In genomic region chr17:41835214-41835799, GRCh38 we compare ENCODE assay signal across 8 cellular contexts. TPM values are rescaled to one million over a fixed set of nuclear protein-coding genes. Genes with fewer than 3 reads are reported as not detected.
DNase-seq lines count a peak whose midpoint lies in the region; ATAC-seq and TF ChIP-seq lines count a peak whose summit lies in the region.

No MANE protein-coding gene starts in this region.

- no peaks in the 10 kb centered on the region for H3K9me3 Mint-ChIP-seq in neural progenitor cell

- peaks cover 7% of the 10 kb centered on the region for H3K4me1 ChIP-seq in neural progenitor cell

- H3K4me3 ChIP-seq in AG10803 (ENCODE audit: low read length) = peak overlapping the region; percentile 78
- peak overlapping the region; percentile 82 for H3K4me3 ChIP-seq in epithelial cell of proximal tubule (ENCODE audit: low read depth, low read length)
- H3K4me3 ChIP-seq in neural progenitor cell = peak overlapping the region; percentile 98

- peaks cover 18% of the 10 kb centered on the region for H3K79me2 ChIP-seq in neural progenitor cell (ENCODE audit: low read depth)

- peak overlapping the region; percentile 98 for H2AFZ ChIP-seq in neural progenitor cell (replicated peaks)

- H3F3A ChIP-seq in neural progenitor cell (ENCODE audit: low read depth) = no peaks in the 10 kb centered on the region

- H3K27ac ChIP-seq in neural progenitor cell = no peak overlapping the region

- H3K27ac Mint-ChIP-seq in neural progenitor cell = no peak overlapping the region

- H4K20me1 ChIP-seq in neural progenitor cell (ENCODE audit: low read depth) = peaks cover 17% of the 10 kb centered on the region

- peaks cover 14% of the 10 kb centered on the region for H3K27me3 ChIP-seq in neural progenitor cell

- H3K9ac ChIP-seq in neural progenitor cell = peak overlapping the region; percentile 73

- H3K27me3 Mint-ChIP-seq in neural progenitor cell (ENCODE audit: insufficient read depth, low read depth) = peaks cover 3% of the 10 kb centered on the region

- H3K4me1 Mint-ChIP-seq in neural progenitor cell = peaks cover 12% of the 10 kb centered on the region

- no peak for DNase-seq in AG10803 (ENCODE audit: low read depth)
- peak; percentile 49 for DNase-seq in RKO (ENCODE audit: low spot score)
- no peak for DNase-seq in epithelial cell of proximal tubule (ENCODE audit: low read depth)
- peak; percentile 25 for DNase-seq in neural progenitor cell (ENCODE audit: low spot score)
- no peak for DNase-seq in HuH-7.5 (ENCODE audit: low spot score)
- no peak for DNase-seq in activated CD4-positive, alpha-beta T cell treated with anti-CD3 and anti-CD28 coated beads, Interleukin-2, amount 50 U/mL, for 48 hours
- no peak for DNase-seq in dedifferentiated amniotic fluid mesenchymal stem cell (ENCODE audit: extremely low spot score)

- no peaks in the 10 kb centered on the region for H3K36me3 ChIP-seq in neural progenitor cell

- H3K4me3 Mint-ChIP-seq in neural progenitor cell = peak overlapping the region; percentile 93

- H3K4me2 ChIP-seq in neural progenitor cell = peak overlapping the region; percentile 99

- TF ChIP-seq CTCF in AG10803 (conservative IDR thresholded peaks at IDR 0.05; ENCODE audit: low read length) = no peak
- TF ChIP-seq CTCF in epithelial cell of proximal tubule (conservative IDR thresholded peaks at IDR 0.05; ENCODE audit: low read depth, low read length) = no peak
- no peak for TF ChIP-seq CTCF in neural progenitor cell (IDR thresholded peaks at IDR 0.05)

- peak; percentile 15 for ATAC-seq in GM19467 (IDR thresholded peaks at IDR 0.05; ENCODE audit: unreplicated experiment)

- H3K9me3 ChIP-seq in neural progenitor cell (ENCODE audit: low read depth) = no peaks in the 10 kb centered on the region

- H3K36me3 Mint-ChIP-seq in neural progenitor cell = peaks cover 27% of the 10 kb centered on the region

RNA-seq across cellular contexts. Expression of gene NT5C3B, which starts 0.7 kb away (rescaled TPM):
- total RNA-seq in epithelial cell of proximal tubule (67.6 and 70.8 TPM in 2 replicates), neural progenitor cell (ENCODE audit: low replicate concordance) (99.5 and 106 TPM in 2 replicates)

RNA-seq across cellular contexts. Expression of gene KLHL10, which starts 2.3 kb away (rescaled TPM):
- total RNA-seq in epithelial cell of proximal tubule (not detected in 2 replicates), neural progenitor cell (ENCODE audit: low replicate concordance) (0.65 TPM in 1 of 2 replicates, not detected in the other)

RNA-seq across cellular contexts. Expression of gene FKBP10, which starts 22.5 kb away (rescaled TPM):
- total RNA-seq in epithelial cell of proximal tubule = 106 and 143 TPM in 2 replicates
- total RNA-seq in neural progenitor cell (ENCODE audit: low replicate concordance) = 108 and 231 TPM in 2 replicates

RNA-seq across cellular contexts. Expression of gene P3H4, which starts 23.6 kb away (rescaled TPM):
- 47.8 and 55.5 TPM in 2 replicates for total RNA-seq in epithelial cell of proximal tubule
- 18.7 and 48.5 TPM in 2 replicates for total RNA-seq in neural progenitor cell (ENCODE audit: low replicate concordance)

RNA-seq across cellular contexts. Expression of gene KLHL11, which starts 29.9 kb away (rescaled TPM):
- total RNA-seq in epithelial cell of proximal tubule = 12.3 and 13.8 TPM in 2 replicates
- 28.5 and 33.3 TPM in 2 replicates for total RNA-seq in neural progenitor cell (ENCODE audit: low replicate concordance)

Comparison
In these comparisons a context has a peak if more than half of its experiments do, and no peak if none do; other contexts are left out.
1. DNase-seq: peak in RKO (single experiment) and neural progenitor cell (single experiment); none in AG10803 (single experiment), epithelial cell of proximal tubule (single experiment), HuH-7.5 (single experiment), activated CD4-positive, alpha-beta T cell treated with anti-CD3 and anti-CD28 coated beads, Interleukin-2, amount 50 U/mL, for 48 hours (0 of 2) and dedifferentiated amniotic fluid mesenchymal stem cell (single experiment).
2. Peak in every context shown above with its lines, with median percentiles within 50 percentile points of each other: H3K4me3 ChIP-seq.